ENCODE assay signal across 23 cellular contexts in the genomic region with DNA sequence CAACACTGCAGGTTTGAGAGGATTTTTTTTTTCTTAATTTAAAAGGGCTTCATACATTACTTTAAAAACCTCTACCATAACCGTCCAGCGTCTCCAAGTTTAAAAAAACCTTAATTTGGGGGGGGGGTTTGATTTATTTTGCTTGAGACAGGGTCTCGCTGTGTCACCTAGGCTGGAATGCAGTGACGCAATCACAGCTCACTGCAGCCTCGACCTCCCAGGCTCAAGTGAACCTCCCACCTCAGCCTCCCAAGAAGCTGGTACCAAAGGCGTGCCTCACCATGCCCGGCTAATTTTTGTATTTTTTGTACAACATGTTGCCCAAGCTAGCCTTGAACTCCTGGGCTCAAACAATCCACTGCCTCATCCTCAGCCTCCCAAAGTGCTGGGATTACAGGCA.
"Had no signal": no experiment of that assay in that cellular context is flagged by ENCODE, and none has a peak within 500 bp of the region (broad histone marks: within the 10 kb centered on the region; RNA-seq: fewer than 3 reads in every experiment).

No MANE protein-coding gene starts in this region.

- ATAC-seq: activated CD8-positive, alpha-beta memory T cell treated with anti-CD3 and anti-CD28 coated beads, Interleukin-2, amount 10 ng/mL, durations not matched to agents 7 days and 5 days; activated CD8-positive, alpha-beta T cell treated with anti-CD3 and anti-CD28 coated beads, Interleukin-2, amount 10 ng/mL, durations not matched to agents 7 days and 5 days; esophagus mucosa had no signal

- FAIRE-seq: frontal cortex had no signal

- H3K9me3 ChIP-seq: adrenal gland, ascending aorta had no signal

- H3K4me1 ChIP-seq: adrenal gland, ascending aorta had no signal

- DNase-seq: activated CD4-positive, alpha-beta memory T cell treated with anti-CD3 and anti-CD28 coated beads for 36 hours; activated CD4-positive, alpha-beta T cell treated with anti-CD3 and anti-CD28 coated beads, Interleukin-2, amount 10 ng/mL, durations not matched to agents 24 days and 14 days; activated CD4-positive, CD25-positive, alpha-beta regulatory T cell; activated CD4-positive, CD25-positive, alpha-beta regulatory T cell treated with anti-CD3 and anti-CD28 coated beads, Interleukin-2, amount 50 U/mL, for 72 hours; activated CD8-positive, alpha-beta memory T cell treated with anti-CD3 and anti-CD28 coated beads, Interleukin-2, amount 10 ng/mL, durations not matched to agents 7 days and 5 days; activated CD8-positive, alpha-beta memory T cell treated with anti-CD3 and anti-CD28 coated beads, Interleukin-2, amount 50 U/mL, for 4 hours; activated CD8-positive, alpha-beta T cell treated with anti-CD3 and anti-CD28 coated beads, Interleukin-2, amount 10 ng/mL, durations not matched to agents 7 days and 5 days; activated effector memory CD4-positive, alpha-beta T cell treated with anti-CD3 and anti-CD28 coated beads, Interleukin-2, amount 50 U/mL, for 16 hours; activated naive CD4-positive, alpha-beta T cell treated with anti-CD3 and anti-CD28 coated beads for 36 hours; activated naive CD8-positive, alpha-beta T cell treated with anti-CD3 and anti-CD28 coated beads for 36 hours; activated naive CD8-positive, alpha-beta T cell treated with anti-CD3 and anti-CD28 coated beads, Interleukin-2, amount 50 U/mL, for 24 hours; activated T-cell treated with anti-CD3 and anti-CD28 coated beads, Interleukin-2, amount 50 U/mL, for 1 hour; adrenal gland; amygdala; dorsolateral prefrontal cortex; effector memory CD4-positive, alpha-beta T cell; endodermal cell; T-helper 2 cell had no signal

- H3K4me3 ChIP-seq: adrenal gland, ascending aorta, coronary artery, dorsolateral prefrontal cortex had no signal

- H3K27ac ChIP-seq: adrenal gland, ascending aorta, brain microvascular endothelial cell, coronary artery, dorsolateral prefrontal cortex had no signal

- H3K27me3 ChIP-seq: adrenal gland, ascending aorta, brain microvascular endothelial cell, dorsolateral prefrontal cortex had no signal
